38 cellular contexts compared by ENCODE assay signal in the genomic region with DNA sequence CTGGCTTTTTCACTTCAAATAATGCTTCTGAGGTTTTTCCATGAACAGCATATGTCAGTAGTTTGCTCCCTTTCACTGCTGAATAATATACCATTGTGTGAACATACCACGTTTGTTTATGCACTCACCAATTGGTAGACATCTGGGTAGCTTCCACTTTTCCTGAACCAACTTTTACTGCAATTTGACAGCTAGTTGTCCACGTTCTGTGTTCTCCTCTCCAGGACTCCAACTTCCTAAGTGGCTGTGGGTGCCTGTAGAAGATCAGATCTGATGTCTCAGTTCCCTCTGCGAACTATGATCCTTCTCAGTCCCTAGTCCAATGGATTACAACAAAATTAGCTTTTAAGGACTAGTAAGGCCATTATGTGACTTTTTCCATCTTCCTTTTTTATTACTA.
"Had no signal": no experiment of that assay in that cellular context is flagged by ENCODE, and none has a peak within 500 bp of the region (broad histone marks: within the 10 kb centered on the region; RNA-seq: fewer than 3 reads in every experiment).

No MANE protein-coding gene starts in this region.

- ATAC-seq: activated naive CD4-positive, alpha-beta T cell treated with anti-CD3 and anti-CD28 coated beads, Interleukin-2, amount 50 U/mL, for 72 hours; activated naive CD8-positive, alpha-beta T cell treated with anti-CD3 and anti-CD28 coated beads, Interleukin-2, amount 50 U/mL, for 24 hours; activated T-cell treated with anti-CD3 and anti-CD28 coated beads, Interleukin-2, amount 50 U/mL, for 4 hours; activated T-cell treated with anti-CD3 and anti-CD28 coated beads, Interleukin-2, amount 50 U/mL, for 72 hours; activated T-helper 17 cell treated with anti-CD3 and anti-CD28 coated beads, Interleukin-2, amount 50 U/mL, for 72 hours; body of pancreas had no signal

- H3K27ac ChIP-seq: adrenal gland, ascending aorta, body of pancreas, brain microvascular endothelial cell, breast epithelium, cardiac muscle cell had no signal

- H3K9me3 Mint-ChIP-seq: activated naive CD4-positive, alpha-beta T cell treated with anti-CD3 and anti-CD28 coated beads for 36 hours; activated naive CD4-positive, alpha-beta T cell treated with anti-CD3 and anti-CD28 coated beads, Interleukin-2, amount 10 ng/mL, durations not matched to agents 7 days and 5 days; activated naive CD4-positive, alpha-beta T cell treated with anti-CD3 and anti-CD28 coated beads, Interleukin-2, amount 50 U/mL, for 24 hours; activated naive CD4-positive, alpha-beta T cell treated with anti-CD3 and anti-CD28 coated beads, Interleukin-2, amount 50 U/mL, for 72 hours; activated naive CD8-positive, alpha-beta T cell treated with anti-CD3 and anti-CD28 coated beads for 36 hours; activated naive CD8-positive, alpha-beta T cell treated with anti-CD3 and anti-CD28 coated beads, Interleukin-2, amount 10 ng/mL, durations not matched to agents 7 days and 5 days; activated naive CD8-positive, alpha-beta T cell treated with anti-CD3 and anti-CD28 coated beads, Interleukin-2, amount 50 U/mL, for 24 hours; activated T-cell treated with anti-CD3 and anti-CD28 coated beads, Interleukin-2, amount 50 U/mL, for 24 hours; activated T-cell treated with anti-CD3 and anti-CD28 coated beads, Interleukin-2, amount 50 U/mL, for 4 hours; activated T-cell treated with anti-CD3 and anti-CD28 coated beads, Interleukin-2, amount 50 U/mL, for 72 hours; activated T-helper 1 cell treated with anti-CD3 and anti-CD28 coated beads, Interleukin-12 subunit alpha, Interleukin-12 subunit beta, Interleukin-2, Interleukin-4 antibody, amounts not matched to agents 30 ng/mL and 10 ng/mL and 1 ng/mL, durations not matched to agents 14 hours and 24 hours and 36 hours; activated T-helper 17 cell treated with anti-CD3 and anti-CD28 coated beads, Interleukin-2, amount 50 U/mL, for 72 hours; activated T-helper 2 cell treated with anti-CD3 and anti-CD28 coated beads, Interferon-gamma antibody, Interleukin-2, Interleukin-4, amounts not matched to agents 10 μg/mL and 5 μg/mL and 100 μg/mL, durations not matched to agents 14 hours and 24 hours and 36 hours; central memory CD8-positive, alpha-beta T cell had no signal

- H3K27me3 ChIP-seq: ascending aorta, body of pancreas, brain microvascular endothelial cell, cardiac muscle cell had no signal

- H3K9me3 ChIP-seq: adrenal gland, ascending aorta, body of pancreas, breast epithelium had no signal

- FAIRE-seq: bronchial epithelial cell had no signal

- H3K27ac Mint-ChIP-seq: activated naive CD4-positive, alpha-beta T cell treated with anti-CD3 and anti-CD28 coated beads for 36 hours; activated naive CD4-positive, alpha-beta T cell treated with anti-CD3 and anti-CD28 coated beads, Interleukin-2, amount 10 ng/mL, durations not matched to agents 7 days and 5 days; activated naive CD4-positive, alpha-beta T cell treated with anti-CD3 and anti-CD28 coated beads, Interleukin-2, amount 50 U/mL, for 24 hours; activated naive CD4-positive, alpha-beta T cell treated with anti-CD3 and anti-CD28 coated beads, Interleukin-2, amount 50 U/mL, for 72 hours; activated naive CD8-positive, alpha-beta T cell; activated naive CD8-positive, alpha-beta T cell treated with anti-CD3 and anti-CD28 coated beads for 36 hours; activated naive CD8-positive, alpha-beta T cell treated with anti-CD3 and anti-CD28 coated beads, Interleukin-2, amount 10 ng/mL, durations not matched to agents 7 days and 5 days; activated naive CD8-positive, alpha-beta T cell treated with anti-CD3 and anti-CD28 coated beads, Interleukin-2, amount 50 U/mL, for 24 hours; activated T-cell treated with anti-CD3 and anti-CD28 coated beads, Interleukin-2, amount 50 U/mL, for 24 hours; activated T-cell treated with anti-CD3 and anti-CD28 coated beads, Interleukin-2, amount 50 U/mL, for 72 hours; activated T-helper 1 cell treated with anti-CD3 and anti-CD28 coated beads, Interleukin-12 subunit alpha, Interleukin-12 subunit beta, Interleukin-2, Interleukin-4 antibody, amounts not matched to agents 30 ng/mL and 10 ng/mL and 1 ng/mL, durations not matched to agents 14 hours and 24 hours and 36 hours; activated T-helper 17 cell treated with anti-CD3 and anti-CD28 coated beads, Interleukin-2, amount 50 U/mL, for 72 hours; activated T-helper 2 cell treated with anti-CD3 and anti-CD28 coated beads, Interferon-gamma antibody, Interleukin-2, Interleukin-4, amounts not matched to agents 10 μg/mL and 5 μg/mL and 100 μg/mL, durations not matched to agents 14 hours and 24 hours and 36 hours; brain had no signal

- H3K4me1 Mint-ChIP-seq: activated naive CD4-positive, alpha-beta T cell treated with anti-CD3 and anti-CD28 coated beads, Interleukin-2, amount 10 ng/mL, durations not matched to agents 7 days and 5 days; activated naive CD4-positive, alpha-beta T cell treated with anti-CD3 and anti-CD28 coated beads, Interleukin-2, amount 50 U/mL, for 24 hours; activated naive CD8-positive, alpha-beta T cell treated with anti-CD3 and anti-CD28 coated beads for 36 hours; activated naive CD8-positive, alpha-beta T cell treated with anti-CD3 and anti-CD28 coated beads, Interleukin-2, amount 10 ng/mL, durations not matched to agents 7 days and 5 days; activated naive CD8-positive, alpha-beta T cell treated with anti-CD3 and anti-CD28 coated beads, Interleukin-2, amount 50 U/mL, for 24 hours; activated T-helper 17 cell treated with anti-CD3 and anti-CD28 coated beads, Interleukin-2, amount 50 U/mL, for 72 hours; brain; central memory CD8-positive, alpha-beta T cell had no signal

- H3K36me3 ChIP-seq: adrenal gland, ascending aorta, brain microvascular endothelial cell, breast epithelium, cardiac muscle cell had no signal

- DNase-seq: activated effector memory CD4-positive, alpha-beta T cell treated with anti-CD3 and anti-CD28 coated beads, Interleukin-2, amount 50 U/mL, for 16 hours; activated effector memory CD4-positive, alpha-beta T cell treated with Interleukin-2 at 50 U/mL for 16 hours; activated gamma-delta T cell; activated gamma-delta T cell treated with Interleukin-2 at 50 U/mL for 16 hours; activated naive CD4-positive, alpha-beta T cell; activated naive CD4-positive, alpha-beta T cell treated with anti-CD3 and anti-CD28 coated beads for 36 hours; activated naive CD4-positive, alpha-beta T cell treated with anti-CD3 and anti-CD28 coated beads, Interleukin-2, amount 10 ng/mL, durations not matched to agents 7 days and 5 days; activated naive CD4-positive, alpha-beta T cell treated with anti-CD3 and anti-CD28 coated beads, Interleukin-2, amount 50 U/mL, for 16 hours; activated naive CD4-positive, alpha-beta T cell treated with Interleukin-2 at 50 U/mL for 16 hours; activated naive CD8-positive, alpha-beta T cell treated with anti-CD3 and anti-CD28 coated beads for 36 hours; activated naive CD8-positive, alpha-beta T cell treated with anti-CD3 and anti-CD28 coated beads, Interleukin-2, amount 10 ng/mL, durations not matched to agents 7 days and 5 days; activated naive CD8-positive, alpha-beta T cell treated with anti-CD3 and anti-CD28 coated beads, Interleukin-2, amount 50 U/mL, for 24 hours; activated T-cell treated with anti-CD3 and anti-CD28 coated beads, Interleukin-2, amount 50 U/mL, for 24 hours; activated T-cell treated with anti-CD3 and anti-CD28 coated beads, Interleukin-2, amount 50 U/mL, for 4 hours; activated T-cell treated with anti-CD3 and anti-CD28 coated beads, Interleukin-2, amount 50 U/mL, for 48 hours; activated T-cell treated with anti-CD3 and anti-CD28 coated beads, Interleukin-2, amount 50 U/mL, for 72 hours; adrenal gland; amniotic stem cell; amygdala; anterior cingulate cortex; aorta; body of pancreas; brain microvascular endothelial cell; caudate nucleus; central memory CD4-positive, alpha-beta T cell; cerebellar nuclear complex had no signal

- H3K4me3 Mint-ChIP-seq: activated naive CD4-positive, alpha-beta T cell treated with anti-CD3 and anti-CD28 coated beads for 36 hours; activated naive CD4-positive, alpha-beta T cell treated with anti-CD3 and anti-CD28 coated beads, Interleukin-2, amount 10 ng/mL, durations not matched to agents 7 days and 5 days; activated naive CD4-positive, alpha-beta T cell treated with anti-CD3 and anti-CD28 coated beads, Interleukin-2, amount 50 U/mL, for 24 hours; activated naive CD8-positive, alpha-beta T cell; activated naive CD8-positive, alpha-beta T cell treated with anti-CD3 and anti-CD28 coated beads for 36 hours; activated naive CD8-positive, alpha-beta T cell treated with anti-CD3 and anti-CD28 coated beads, Interleukin-2, amount 10 ng/mL, durations not matched to agents 7 days and 5 days; activated naive CD8-positive, alpha-beta T cell treated with anti-CD3 and anti-CD28 coated beads, Interleukin-2, amount 50 U/mL, for 24 hours; activated T-cell treated with anti-CD3 and anti-CD28 coated beads, Interleukin-2, amount 50 U/mL, for 24 hours; activated T-cell treated with anti-CD3 and anti-CD28 coated beads, Interleukin-2, amount 50 U/mL, for 4 hours; activated T-cell treated with anti-CD3 and anti-CD28 coated beads, Interleukin-2, amount 50 U/mL, for 72 hours; activated T-helper 1 cell treated with anti-CD3 and anti-CD28 coated beads, Interleukin-12 subunit alpha, Interleukin-12 subunit beta, Interleukin-2, Interleukin-4 antibody, amounts not matched to agents 30 ng/mL and 10 ng/mL and 1 ng/mL, durations not matched to agents 14 hours and 24 hours and 36 hours; activated T-helper 17 cell treated with anti-CD3 and anti-CD28 coated beads, Interleukin-2, amount 50 U/mL, for 72 hours; brain; central memory CD8-positive, alpha-beta T cell had no signal

- H3K4me1 ChIP-seq: adrenal gland, ascending aorta, body of pancreas, breast epithelium had no signal

- H3K36me3 Mint-ChIP-seq: activated naive CD4-positive, alpha-beta T cell treated with anti-CD3 and anti-CD28 coated beads, Interleukin-2, amount 10 ng/mL, durations not matched to agents 7 days and 5 days; activated naive CD4-positive, alpha-beta T cell treated with anti-CD3 and anti-CD28 coated beads, Interleukin-2, amount 50 U/mL, for 24 hours; activated naive CD4-positive, alpha-beta T cell treated with anti-CD3 and anti-CD28 coated beads, Interleukin-2, amount 50 U/mL, for 72 hours; activated naive CD8-positive, alpha-beta T cell; activated naive CD8-positive, alpha-beta T cell treated with anti-CD3 and anti-CD28 coated beads for 36 hours; activated naive CD8-positive, alpha-beta T cell treated with anti-CD3 and anti-CD28 coated beads, Interleukin-2, amount 10 ng/mL, durations not matched to agents 7 days and 5 days; brain had no signal

- H3K4me3 ChIP-seq: adrenal gland, ascending aorta, body of pancreas, breast epithelium, cardiac muscle cell had no signal

- H3K27me3 Mint-ChIP-seq: activated naive CD4-positive, alpha-beta T cell treated with anti-CD3 and anti-CD28 coated beads, Interleukin-2, amount 10 ng/mL, durations not matched to agents 7 days and 5 days; activated naive CD4-positive, alpha-beta T cell treated with anti-CD3 and anti-CD28 coated beads, Interleukin-2, amount 50 U/mL, for 24 hours; activated naive CD8-positive, alpha-beta T cell; activated naive CD8-positive, alpha-beta T cell treated with anti-CD3 and anti-CD28 coated beads for 36 hours; activated naive CD8-positive, alpha-beta T cell treated with anti-CD3 and anti-CD28 coated beads, Interleukin-2, amount 10 ng/mL, durations not matched to agents 7 days and 5 days; activated naive CD8-positive, alpha-beta T cell treated with anti-CD3 and anti-CD28 coated beads, Interleukin-2, amount 50 U/mL, for 24 hours; activated T-helper 17 cell treated with anti-CD3 and anti-CD28 coated beads, Interleukin-2, amount 50 U/mL, for 72 hours; brain; central memory CD8-positive, alpha-beta T cell had no signal
